ENCODE assay signal across 20 cellular contexts in genomic region chr22:35739076-35739475, GRCh38. TPM values are rescaled to one million over a fixed set of nuclear protein-coding genes. Genes with fewer than 3 reads are reported as not detected.
DNase-seq lines count a peak whose midpoint lies in the region; ATAC-seq and TF ChIP-seq lines count a peak whose summit lies in the region.
"Had no signal": no experiment of that assay in that cellular context is flagged by ENCODE, and none has a peak within 500 bp of the region (broad histone marks: within the 10 kb centered on the region; RNA-seq: fewer than 3 reads in every experiment).

No MANE protein-coding gene starts in this region.

- no peak for DNase-seq in activated naive CD4-positive, alpha-beta T cell treated with anti-CD3 and anti-CD28 coated beads, Interleukin-2, amount 10 ng/mL, durations not matched to agents 7 days and 5 days
- no peak for DNase-seq in activated naive CD4-positive, alpha-beta T cell treated with anti-CD3 and anti-CD28 coated beads for 36 hours
- no peak for DNase-seq in endothelial cell (ENCODE audit: low spot score)
- no peak for DNase-seq in psoas muscle
- peak; percentile 53 for DNase-seq in type B pancreatic cell (ENCODE audit: extremely low spot score, unreplicated experiment)
- no peak for DNase-seq in glutamatergic neuron
- no peak for DNase-seq in A673 (ENCODE audit: low spot score)
- DNase-seq: BE2C, GF-D8, Karpas-422, NCI-H1694, NCI-H2081, NCI-H2171, NCI-H446, NCI-H526 had no signal

- H3K27me3 ChIP-seq in psoas muscle (ENCODE audit: insufficient read depth in 3 of 3, low read length in 2 of 3) = no peaks in the 10 kb centered on the region
- no peaks in the 10 kb centered on the region for H3K27me3 ChIP-seq in A673 (replicated peaks; ENCODE audit: insufficient read depth, low read depth, low read length, poor library complexity)
- H3K27me3 ChIP-seq: BE2C had no signal

- H3K9me3 ChIP-seq in psoas muscle = no peaks in the 10 kb centered on the region
- no peaks in the 10 kb centered on the region for H3K9me3 ChIP-seq in A673 (ENCODE audit: low read depth, low read length, poor library complexity, severe bottlenecking)
- H3K9me3 ChIP-seq: BE2C had no signal

- H3K4me3 Mint-ChIP-seq in activated naive CD4-positive, alpha-beta T cell treated with anti-CD3 and anti-CD28 coated beads, Interleukin-2, amount 10 ng/mL, durations not matched to agents 7 days and 5 days = no peak overlapping the region
- no peak overlapping the region for H3K4me3 Mint-ChIP-seq in activated naive CD4-positive, alpha-beta T cell treated with anti-CD3 and anti-CD28 coated beads for 36 hours
- peak overlapping the region; percentile 29 for H3K4me3 Mint-ChIP-seq in endothelial cell (ENCODE audit: unreplicated experiment)
- no peak overlapping the region for H3K4me3 Mint-ChIP-seq in type B pancreatic cell
- H3K4me3 Mint-ChIP-seq in glutamatergic neuron (ENCODE audit: unreplicated experiment) = no peak overlapping the region

- TF ChIP-seq CTCF in endothelial cell (IDR thresholded peaks at IDR 0.05; ENCODE audit: unreplicated experiment) = no peak
- no peak for TF ChIP-seq CTCF in psoas muscle (IDR thresholded peaks at IDR 0.05)
- TF ChIP-seq CTCF in type B pancreatic cell (conservative IDR thresholded peaks at IDR 0.05) = no peak
- TF ChIP-seq CTCF in glutamatergic neuron (IDR thresholded peaks at IDR 0.05; ENCODE audit: partially characterized antibody, unreplicated experiment) = no peak
- TF ChIP-seq CTCF in A673 (conservative IDR thresholded peaks at IDR 0.05; ENCODE audit: low read depth, low read length) = no peak

- no peak overlapping the region for H3K4me3 ChIP-seq in psoas muscle
- no peak overlapping the region for H3K4me3 ChIP-seq in A673 (ENCODE audit: low read depth, low read length, poor library complexity, severe bottlenecking)

- no peaks in the 10 kb centered on the region for H3K36me3 Mint-ChIP-seq in activated naive CD4-positive, alpha-beta T cell treated with anti-CD3 and anti-CD28 coated beads, Interleukin-2, amount 10 ng/mL, durations not matched to agents 7 days and 5 days
- H3K36me3 Mint-ChIP-seq in activated naive CD4-positive, alpha-beta T cell treated with anti-CD3 and anti-CD28 coated beads for 36 hours (ENCODE audit: low read depth) = no peaks in the 10 kb centered on the region
- H3K36me3 Mint-ChIP-seq in endothelial cell (ENCODE audit: low read depth, unreplicated experiment) = peaks cover 60% of the 10 kb centered on the region
- H3K36me3 Mint-ChIP-seq in type B pancreatic cell = peaks cover 45% of the 10 kb centered on the region
- H3K36me3 Mint-ChIP-seq in glutamatergic neuron (ENCODE audit: unreplicated experiment) = peaks cover 6% of the 10 kb centered on the region

- no peak for ATAC-seq in psoas muscle
- ATAC-seq in HG02840 (IDR thresholded peaks at IDR 0.05; ENCODE audit: low FRiP score, unreplicated experiment) = no peak
- ATAC-seq: HCT116 had no signal

- CTCF ChIA-PET in activated naive CD4-positive, alpha-beta T cell treated with anti-CD3 and anti-CD28 coated beads, Interleukin-2, amount 10 ng/mL, durations not matched to agents 7 days and 5 days (lab: Charles Lee) = interaction anchor here (1.1 kb wide), 1 partner anchor 112 kb away, joined by 3 read pairs; no protein-coding TSS in a partner anchor
- CTCF ChIA-PET in activated naive CD4-positive, alpha-beta T cell treated with anti-CD3 and anti-CD28 coated beads for 36 hours (lab: Charles Lee) = interaction anchor here (0.6 to 1.6 kb wide), 4 partner anchors 11 to 183 kb away, joined by 3 to 5 read pairs (median 4); no protein-coding TSS in a partner anchor
- CTCF ChIA-PET in A673 (lab: Charles Lee) = no interaction called here

- no peaks in the 10 kb centered on the region for H3K9me3 Mint-ChIP-seq in activated naive CD4-positive, alpha-beta T cell treated with anti-CD3 and anti-CD28 coated beads, Interleukin-2, amount 10 ng/mL, durations not matched to agents 7 days and 5 days
- H3K9me3 Mint-ChIP-seq in activated naive CD4-positive, alpha-beta T cell treated with anti-CD3 and anti-CD28 coated beads for 36 hours = no peaks in the 10 kb centered on the region
- H3K9me3 Mint-ChIP-seq in endothelial cell (ENCODE audit: unreplicated experiment) (no peaks in the 10 kb centered on the region), type B pancreatic cell (no peaks in the 10 kb centered on the region), glutamatergic neuron (ENCODE audit: unreplicated experiment) (peaks cover 9% of the 10 kb centered on the region)

- WGBS in psoas muscle, 3 donors = 84 to 90% (median 85%) methylated on average over 8 of the region's 8 CpGs

- peaks cover 10% of the 10 kb centered on the region for H3K27me3 Mint-ChIP-seq in activated naive CD4-positive, alpha-beta T cell treated with anti-CD3 and anti-CD28 coated beads, Interleukin-2, amount 10 ng/mL, durations not matched to agents 7 days and 5 days
- H3K27me3 Mint-ChIP-seq in activated naive CD4-positive, alpha-beta T cell treated with anti-CD3 and anti-CD28 coated beads for 36 hours (ENCODE audit: low read depth) = no peaks in the 10 kb centered on the region
- H3K27me3 Mint-ChIP-seq in endothelial cell (ENCODE audit: unreplicated experiment) (peaks cover 10% of the 10 kb centered on the region), type B pancreatic cell (no peaks in the 10 kb centered on the region), glutamatergic neuron (ENCODE audit: unreplicated experiment) (peaks cover 9% of the 10 kb centered on the region)

- H3K4me1 ChIP-seq in psoas muscle = peaks cover 38% of the 10 kb centered on the region
- H3K4me1 ChIP-seq in A673 (ENCODE audit: insufficient read depth, low read length, poor library complexity, severe bottlenecking) = no peaks in the 10 kb centered on the region

- H3K36me3 ChIP-seq in psoas muscle (ENCODE audit: insufficient read depth in 1 of 2, low read depth in 1 of 2) = peaks cover 0 to 33% of the 10 kb centered on the region in 2 donors
- H3K36me3 ChIP-seq in A673 (ENCODE audit: insufficient read depth, low read length, poor library complexity, severe bottlenecking) = peaks cover 22% of the 10 kb centered on the region

- no TSS peak for BruUV-seq in A673 (replicated peaks; lab: Mats Ljungman, UMichigan)

- no peaks in the 10 kb centered on the region for H3K4me1 Mint-ChIP-seq in activated naive CD4-positive, alpha-beta T cell treated with anti-CD3 and anti-CD28 coated beads, Interleukin-2, amount 10 ng/mL, durations not matched to agents 7 days and 5 days
- no peaks in the 10 kb centered on the region for H3K4me1 Mint-ChIP-seq in activated naive CD4-positive, alpha-beta T cell treated with anti-CD3 and anti-CD28 coated beads for 36 hours (ENCODE audit: low read depth)
- H3K4me1 Mint-ChIP-seq in endothelial cell (ENCODE audit: unreplicated experiment) (no peaks in the 10 kb centered on the region), type B pancreatic cell (ENCODE audit: unreplicated experiment) (peaks cover 26% of the 10 kb centered on the region), glutamatergic neuron (ENCODE audit: low read depth, unreplicated experiment) (peaks cover 16% of the 10 kb centered on the region)

- intact Hi-C loops in activated naive CD4-positive, alpha-beta T cell treated with anti-CD3 and anti-CD28 coated beads for 36 hours (cut with micrococcal nuclease) = loop anchor here (1.0 kb wide), 1 partner anchor 112 kb away; no protein-coding TSS in a partner anchor
- intact Hi-C loops in psoas muscle (cut with DNase I) (loop anchor here in 1 of 2 donors (5.0 kb wide), 1 partner anchor 52 kb away; no protein-coding TSS in a partner anchor), A673 (cut with micrococcal nuclease; ENCODE audit: unreplicated experiment) (no loop called here)

- peak overlapping the region; percentile 15 for H3K27ac Mint-ChIP-seq in activated naive CD4-positive, alpha-beta T cell treated with anti-CD3 and anti-CD28 coated beads, Interleukin-2, amount 10 ng/mL, durations not matched to agents 7 days and 5 days
- no peak overlapping the region for H3K27ac Mint-ChIP-seq in activated naive CD4-positive, alpha-beta T cell treated with anti-CD3 and anti-CD28 coated beads for 36 hours
- H3K27ac Mint-ChIP-seq in endothelial cell (ENCODE audit: unreplicated experiment) = peak overlapping the region; percentile 7
- H3K27ac Mint-ChIP-seq in type B pancreatic cell = peak overlapping the region; percentile 10
- H3K27ac Mint-ChIP-seq in glutamatergic neuron (ENCODE audit: unreplicated experiment) = no peak overlapping the region

- POLR2A ChIA-PET in A673 (lab: Charles Lee; ENCODE audit: low non-redundant PET) = no interaction called here

- peak overlapping the region; percentile 91 for H3K27ac ChIP-seq in psoas muscle
- no peak overlapping the region for H3K27ac ChIP-seq in A673 (ENCODE audit: low read depth, low read length, poor library complexity, severe bottlenecking)

RNA-seq across cellular contexts. Expression of gene APOL5, which starts 21.4 kb away (rescaled TPM):
- total RNA-seq in activated naive CD4-positive, alpha-beta T cell treated with anti-CD3 and anti-CD28 coated beads for 36 hours = not detected
- total RNA-seq in endothelial cell (ENCODE audit: unreplicated experiment) (not detected), psoas muscle (under 1 TPM in 1 of 4 donors, not detected in 3; 0.45 TPM), type B pancreatic cell (ENCODE audit: low replicate concordance) (not detected in 2 replicates), glutamatergic neuron (ENCODE audit: unreplicated experiment) (not detected), A673 (2021) (not detected in 2 replicates)
- under 1 TPM; 0.04 to 0.15 (median 0.04) TPM for polyA plus RNA-seq in psoas muscle
- total RNA-seq: H1, M059J, Right ventricle myocardium inferior had no signal
- polyA plus RNA-seq: H1 had no signal

Comparison
In these comparisons a context has a peak if more than half of its experiments do, and no peak if none do; other contexts are left out.
1. H3K27ac Mint-ChIP-seq: peak in activated naive CD4-positive, alpha-beta T cell treated with anti-CD3 and anti-CD28 coated beads, Interleukin-2, amount 10 ng/mL, durations not matched to agents 7 days and 5 days (single experiment), endothelial cell (single experiment) and type B pancreatic cell (single experiment); none in activated naive CD4-positive, alpha-beta T cell treated with anti-CD3 and anti-CD28 coated beads for 36 hours (single experiment) and glutamatergic neuron (single experiment).